Comparison of ENCODE assay signal across 8 cellular contexts in the genomic region with DNA sequence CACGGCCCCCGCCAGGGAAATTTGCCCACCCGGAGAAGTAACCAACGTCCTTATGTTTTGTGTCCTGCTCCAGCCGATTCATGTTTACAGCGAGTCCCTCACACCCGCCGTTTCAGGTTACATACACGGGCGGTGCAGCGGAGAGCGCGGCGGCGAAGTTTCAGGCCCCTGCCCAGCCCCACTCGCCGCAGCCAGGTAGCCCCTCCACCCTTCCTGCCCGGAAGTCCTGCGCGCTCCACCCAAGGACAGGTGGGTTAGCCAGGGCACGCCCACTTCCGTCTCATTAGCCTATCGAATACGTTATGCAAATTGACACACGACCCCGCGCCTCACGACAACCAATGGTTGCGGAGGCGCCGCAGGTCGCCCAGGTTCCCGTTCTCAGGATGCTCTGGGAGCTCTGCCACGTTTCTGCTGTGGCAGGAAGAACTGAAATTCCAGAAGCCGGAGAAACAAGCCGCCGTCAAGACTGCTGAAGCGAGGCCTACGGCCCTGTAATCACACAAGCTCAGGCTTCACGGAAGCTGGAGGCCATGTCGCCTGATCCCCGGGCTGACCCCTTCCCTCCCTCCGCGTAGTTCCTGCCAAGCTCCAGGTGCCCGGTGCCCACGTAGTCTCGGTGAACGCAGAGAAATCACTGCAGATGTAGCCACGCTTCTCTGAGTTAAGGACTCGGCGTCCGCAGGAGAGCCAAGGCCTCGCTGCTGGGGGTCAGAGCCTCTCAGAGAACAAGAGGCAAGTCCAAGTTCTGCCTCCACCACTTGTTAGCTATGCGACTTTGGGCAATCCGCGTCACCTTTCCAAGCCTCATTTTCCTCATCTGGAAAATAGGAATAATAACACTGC. TPM values are rescaled to one million over a fixed set of nuclear protein-coding genes. Genes with fewer than 3 reads are reported as not detected.
A peak's percentile ranks its signal among the peaks of the same experiment; 100 is the strongest.
DNase-seq lines count a peak whose midpoint lies in the region; ATAC-seq, FAIRE-seq and TF ChIP-seq lines count a peak whose summit lies in the region.

No MANE protein-coding gene starts in this region.

- DNase-seq in CD8-positive, alpha-beta memory T cell: peak; percentile 49 to 86 (median 68)
- DNase-seq in NAMALWA (ENCODE audit: low spot score): peak; percentile 73
- peak; percentile 76 to 86 for DNase-seq in cerebellar nuclear complex (lab: John Stamatoyannopoulos, UW)
- DNase-seq in left colon: peak; percentile 96 to 98
- DNase-seq in stimulated activated CD4-positive, alpha-beta T cell treated with anti-CD3 and anti-CD28 coated beads, Interleukin-1b, Interleukin-23, amount 100 ng/mL, for 48 hours: peak; percentile 74
- no peak for DNase-seq in COLO829 (ENCODE audit: low spot score)
- no peak for DNase-seq in D721Med (ENCODE audit: insufficient read length, low spot score)

- intact Hi-C loops in left colon (cut with DNase I, micrococcal nuclease): no loop called here

- H3K4me1 Mint-ChIP-seq in CD8-positive, alpha-beta memory T cell: peaks cover 45 to 63% (median 61%) of the 10 kb centered on the region in 3 donors

- peak overlapping the region; percentile 14 for H3K4me3 ChIP-seq in CD8-positive, alpha-beta memory T cell (ENCODE audit: low read length)

- no peaks in the 10 kb centered on the region for H3K27me3 Mint-ChIP-seq in CD8-positive, alpha-beta memory T cell

- H3K4me1 ChIP-seq in CD8-positive, alpha-beta memory T cell (ENCODE audit: insufficient read depth, low read length): peaks cover 54% of the 10 kb centered on the region

- no peaks in the 10 kb centered on the region for H3K27me3 ChIP-seq in CD8-positive, alpha-beta memory T cell (ENCODE audit: insufficient read depth, low read length, poor library complexity, severe bottlenecking)

- peak overlapping the region; percentile 57 to 78 (median 73) for H3K4me3 Mint-ChIP-seq in CD8-positive, alpha-beta memory T cell

- H3K27ac Mint-ChIP-seq in CD8-positive, alpha-beta memory T cell: peak overlapping the region; percentile 81 to 94 (median 88)

- no peaks in the 10 kb centered on the region for H3K9me3 ChIP-seq in CD8-positive, alpha-beta memory T cell (ENCODE audit: low read length)

- POLR2A ChIA-PET in CD8-positive, alpha-beta memory T cell (lab: Charles Lee): interaction anchor here (0.5 to 1.3 kb wide), 4 partner anchors 13 to 41 kb away, joined by 3 to 5 read pairs (median 4); a partner anchor contains a TSS

- H3K36me3 ChIP-seq in CD8-positive, alpha-beta memory T cell (ENCODE audit: insufficient read depth, low read length): no peaks in the 10 kb centered on the region

- H3K27ac ChIP-seq in CD8-positive, alpha-beta memory T cell (ENCODE audit: low read depth, low read length): no peak overlapping the region

- ATAC-seq in activated CD4-positive, CD25-positive, alpha-beta regulatory T cell treated with anti-CD3 and anti-CD28 coated beads, Interleukin-2, amount 50 U/mL, for 24 hours: peak; percentile 76 to 80
- ATAC-seq in left colon: peak; percentile 91

- FAIRE-seq in D721Med (lab: Jason Lieb, UNC): no peak

- no peaks in the 10 kb centered on the region for H3K36me3 Mint-ChIP-seq in CD8-positive, alpha-beta memory T cell

- TF ChIP-seq CTCF in D721Med (IDR thresholded peaks at IDR 0.05; ENCODE audit: insufficient read depth, missing control alignments): no peak

- H3K9me3 Mint-ChIP-seq in CD8-positive, alpha-beta memory T cell: no peaks in the 10 kb centered on the region

- CTCF ChIA-PET in CD8-positive, alpha-beta memory T cell (lab: Charles Lee): interaction anchor here (0.9 to 2.1 kb wide), 4 partner anchors 22 to 109 kb away, joined by 3 to 4 read pairs (median 4); a partner anchor contains a TSS

RNA-seq across cellular contexts. Expression of a gene that starts 22.4 kb away (rescaled TPM):
- total RNA-seq in CD8-positive, alpha-beta memory T cell: 100 to 1,000 TPM; 680 to 684 TPM
- polyA plus RNA-seq in CD8-positive, alpha-beta memory T cell: 425 TPM
- 100 to 1,000 TPM; 581 to 641 TPM for total RNA-seq in left colon

Comparison
In these comparisons a context has a peak if more than half of its experiments do, and no peak if none do; other contexts are left out.
1. DNase-seq: peak in CD8-positive, alpha-beta memory T cell (5 of 5), NAMALWA (single experiment), cerebellar nuclear complex (2 of 2), left colon (2 of 2) and stimulated activated CD4-positive, alpha-beta T cell treated with anti-CD3 and anti-CD28 coated beads, Interleukin-1b, Interleukin-23, amount 100 ng/mL, for 48 hours (single experiment); none in COLO829 (single experiment) and D721Med (single experiment).